ENCODE assay signal across 1 cellular context in genomic region chr3:100042577-100042981, GRCh38.
TF ChIP-seq lines count a peak whose summit lies in the region.

No MANE protein-coding gene starts in this region.

TF ChIP-seq in WTC11, 78 proteins besides CTCF, POLR2A, EP300 and RAD21 (continued from another document):
- TF ChIP-seq NFATC4 (CRISPR knock-in tag; IDR thresholded peaks at IDR 0.05) (no peak), CREM (CRISPR knock-in tag; IDR thresholded peaks at IDR 0.05) (no peak), ZBTB21 (CRISPR knock-in tag; IDR thresholded peaks at IDR 0.05; ENCODE audit: borderline replicate concordance) (no peak)
